ENCODE assay signal across 15 cellular contexts in the genomic region with DNA sequence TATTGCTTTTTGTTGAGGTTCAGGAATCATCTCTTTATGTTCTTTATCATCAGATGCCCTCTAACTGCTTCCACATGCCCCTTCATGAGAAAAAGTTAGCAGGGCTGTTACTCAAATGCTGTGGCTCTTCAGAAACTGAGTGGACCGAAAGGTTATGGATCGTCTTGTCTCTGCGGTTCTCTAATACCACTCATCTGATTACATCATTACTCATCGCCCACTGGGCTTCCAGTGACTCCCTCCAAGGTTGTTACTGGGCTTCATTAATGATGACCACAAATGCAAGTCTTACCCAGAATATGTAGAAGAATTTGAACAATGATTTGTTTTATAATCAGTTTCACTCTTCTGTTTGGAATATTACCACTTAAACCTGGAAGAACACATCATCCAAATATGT.
"Had no signal": no experiment of that assay in that cellular context is flagged by ENCODE, and none has a peak within 500 bp of the region (broad histone marks: within the 10 kb centered on the region; RNA-seq: fewer than 3 reads in every experiment).

No MANE protein-coding gene starts in this region.

- H3K9me3 Mint-ChIP-seq: activated naive CD8-positive, alpha-beta T cell treated with anti-CD3 and anti-CD28 coated beads for 36 hours; activated T-cell treated with anti-CD3 and anti-CD28 coated beads, Interleukin-2, amount 50 U/mL, for 4 hours; stimulated activated effector memory CD8-positive, alpha-beta T cell treated with anti-CD3 and anti-CD28 coated beads, Interleukin-12 subunit alpha, Interleukin-12 subunit beta, amount 100 ng/mL, for 72 hours; T-helper 2 cell treated with Interferon-gamma antibody and Interleukin-4, amounts not matched to agents 5 μg/mL and 100 μg/mL, for 36 hours had no signal

- H3K4me1 Mint-ChIP-seq: activated naive CD8-positive, alpha-beta T cell treated with anti-CD3 and anti-CD28 coated beads for 36 hours; stimulated activated effector memory CD8-positive, alpha-beta T cell treated with anti-CD3 and anti-CD28 coated beads, Interleukin-12 subunit alpha, Interleukin-12 subunit beta, amount 100 ng/mL, for 72 hours had no signal

- ATAC-seq: activated T-cell treated with anti-CD3 and anti-CD28 coated beads, Interleukin-2, amount 50 U/mL, for 4 hours; stimulated activated effector memory CD8-positive, alpha-beta T cell treated with anti-CD3 and anti-CD28 coated beads, Interleukin-12 subunit alpha, Interleukin-12 subunit beta, amount 100 ng/mL, for 72 hours had no signal

- H3K4me3 Mint-ChIP-seq: activated naive CD8-positive, alpha-beta T cell treated with anti-CD3 and anti-CD28 coated beads for 36 hours; activated T-cell treated with anti-CD3 and anti-CD28 coated beads, Interleukin-2, amount 50 U/mL, for 4 hours; stimulated activated effector memory CD8-positive, alpha-beta T cell treated with anti-CD3 and anti-CD28 coated beads, Interleukin-12 subunit alpha, Interleukin-12 subunit beta, amount 100 ng/mL, for 72 hours; T-helper 2 cell treated with Interferon-gamma antibody and Interleukin-4, amounts not matched to agents 5 μg/mL and 100 μg/mL, for 36 hours had no signal

- H3K4me3 ChIP-seq: cardiac muscle cell, hepatocyte, smooth muscle cell, transverse colon had no signal

- H3K9me3 ChIP-seq: transverse colon had no signal

- DNase-seq: activated CD4-positive, alpha-beta T cell treated with anti-CD3 and anti-CD28 coated beads, Interleukin-2, amount 50 U/mL, for 4 hours; activated CD4-positive, CD25-positive, alpha-beta regulatory T cell treated with anti-CD3 and anti-CD28 coated beads, Interleukin-2, amount 50 U/mL, for 72 hours; activated gamma-delta T cell treated with Interleukin-2 at 50 U/mL for 16 hours; activated naive CD8-positive, alpha-beta T cell treated with anti-CD3 and anti-CD28 coated beads for 36 hours; activated T-cell treated with anti-CD3 and anti-CD28 coated beads, Interleukin-2, amount 50 U/mL, for 4 hours; aorta; kidney glomerular epithelial cell; midbrain; transverse colon had no signal

- H3K36me3 Mint-ChIP-seq: activated naive CD8-positive, alpha-beta T cell treated with anti-CD3 and anti-CD28 coated beads for 36 hours; stimulated activated effector memory CD8-positive, alpha-beta T cell treated with anti-CD3 and anti-CD28 coated beads, Interleukin-12 subunit alpha, Interleukin-12 subunit beta, amount 100 ng/mL, for 72 hours had no signal

- H3K27ac Mint-ChIP-seq: activated naive CD8-positive, alpha-beta T cell treated with anti-CD3 and anti-CD28 coated beads for 36 hours; stimulated activated effector memory CD8-positive, alpha-beta T cell treated with anti-CD3 and anti-CD28 coated beads, Interleukin-12 subunit alpha, Interleukin-12 subunit beta, amount 100 ng/mL, for 72 hours; T-helper 2 cell treated with Interferon-gamma antibody and Interleukin-4, amounts not matched to agents 5 μg/mL and 100 μg/mL, for 36 hours had no signal

- H3K27me3 Mint-ChIP-seq: activated naive CD8-positive, alpha-beta T cell treated with anti-CD3 and anti-CD28 coated beads for 36 hours had no signal

- H3K36me3 ChIP-seq: cardiac muscle cell, transverse colon had no signal

- H3K27ac ChIP-seq: cardiac muscle cell, hepatocyte, transverse colon had no signal

- FAIRE-seq: colon had no signal

- H3K79me2 ChIP-seq: hepatocyte had no signal

- H3K4me2 ChIP-seq: hepatocyte, smooth muscle cell had no signal

- H2AFZ ChIP-seq: hepatocyte had no signal

- H3K27me3 ChIP-seq: cardiac muscle cell, hepatocyte, transverse colon had no signal
